ENCODE assay signal across 14 cellular contexts in genomic region chr19:13507053-13507611, GRCh38. TPM values are rescaled to one million over a fixed set of nuclear protein-coding genes. Genes with fewer than 3 reads are reported as not detected.
A peak's percentile ranks its signal among the peaks of the same experiment; 100 is the strongest.
DNase-seq lines count a peak whose midpoint lies in the region; ATAC-seq and TF ChIP-seq lines count a peak whose summit lies in the region.
"Had no signal": no experiment of that assay in that cellular context is flagged by ENCODE, and none has a peak within 500 bp of the region (broad histone marks: within the 10 kb centered on the region; RNA-seq: fewer than 3 reads in every experiment).

No MANE protein-coding gene starts in this region.

- H3K27me3 ChIP-seq in ovary: no peaks in the 10 kb centered on the region

- TF ChIP-seq POLR2A in ovary (IDR thresholded peaks at IDR 0.05): no peak

- no peak overlapping the region for H3K27ac ChIP-seq in ovary

- no peaks in the 10 kb centered on the region for H3K4me1 Mint-ChIP-seq in activated B cell treated with CpG ODN at 0.5 μM for 24 hours

- no peak for ATAC-seq in activated B cell treated with CpG ODN at 0.5 μM for 24 hours (ENCODE audit: low read depth)
- no peak for ATAC-seq in GM18870 (IDR thresholded peaks at IDR 0.05; ENCODE audit: unreplicated experiment)
- ATAC-seq: HCT116, K562 had no signal

- H3K4me1 ChIP-seq in ovary (ENCODE audit: insufficient read depth): no peaks in the 10 kb centered on the region

- DNase-seq in EL: peak; percentile 10
- no peak for DNase-seq in activated B cell treated with CpG ODN at 0.5 μM for 24 hours
- DNase-seq in head of caudate nucleus: peak; percentile 13 to 81 (median 55)
- peak; percentile 69 for DNase-seq in retina
- no peak for DNase-seq in activated naive CD4-positive, alpha-beta T cell treated with Interleukin-2 at 50 U/mL for 16 hours
- DNase-seq in NCI-H1694 treated with DMSO at 0.1 percent for 48 hours (lab: John Stamatoyannopoulos, UW): no peak
- DNase-seq in ovary: no peak
- DNase-seq: effector CD8-positive, alpha-beta T cell; NCI-H748 treated with DMSO at 0.1 percent for 48 hours; stimulated activated CD4-positive, alpha-beta T cell treated with anti-CD3 and anti-CD28 coated beads, Interleukin-4, amount 100 ng/mL, for 24 hours had no signal

- peaks cover 51% of the 10 kb centered on the region for H3K27me3 Mint-ChIP-seq in activated B cell treated with CpG ODN at 0.5 μM for 24 hours

- 1 to 2% (median 2%) methylated on average over 22 of the region's 22 CpGs for WGBS in ovary, 3 donors

- no peak for TF ChIP-seq EP300 in ovary (IDR thresholded peaks at IDR 0.05)

- H3K9me3 Mint-ChIP-seq in activated B cell treated with CpG ODN at 0.5 μM for 24 hours: no peaks in the 10 kb centered on the region
- H3K9me3 Mint-ChIP-seq: stimulated activated naive CD8-positive, alpha-beta T cell treated with anti-CD3 and anti-CD28 coated beads, Interleukin-15, Interleukin-2, amounts not matched to agents 100 ng/mL and 50 ng/mL, for 24 hours had no signal

- peak overlapping the region; percentile 7 for H3K4me3 Mint-ChIP-seq in activated B cell treated with CpG ODN at 0.5 μM for 24 hours
- H3K4me3 Mint-ChIP-seq: stimulated activated naive CD8-positive, alpha-beta T cell treated with anti-CD3 and anti-CD28 coated beads, Interleukin-15, Interleukin-2, amounts not matched to agents 100 ng/mL and 50 ng/mL, for 24 hours had no signal

- no peaks in the 10 kb centered on the region for H3K9me3 ChIP-seq in ovary

- H3K36me3 Mint-ChIP-seq in activated B cell treated with CpG ODN at 0.5 μM for 24 hours (ENCODE audit: low read depth): no peaks in the 10 kb centered on the region

- CTCF ChIA-PET in activated B cell treated with CpG ODN at 0.5 μM for 24 hours (lab: Charles Lee): no interaction called here

- POLR2A ChIA-PET in activated B cell treated with CpG ODN at 0.5 μM for 24 hours (lab: Charles Lee): no interaction called here

- no peaks in the 10 kb centered on the region for H3K36me3 ChIP-seq in ovary

- no peak overlapping the region for H3K27ac Mint-ChIP-seq in activated B cell treated with CpG ODN at 0.5 μM for 24 hours
- H3K27ac Mint-ChIP-seq: stimulated activated naive CD8-positive, alpha-beta T cell treated with anti-CD3 and anti-CD28 coated beads, Interleukin-15, Interleukin-2, amounts not matched to agents 100 ng/mL and 50 ng/mL, for 24 hours had no signal

- no peak overlapping the region for H3K4me3 ChIP-seq in ovary
- H3K4me3 ChIP-seq: K562 had no signal

- TF ChIP-seq CTCF in activated B cell treated with CpG ODN at 0.5 μM for 24 hours (IDR thresholded peaks at IDR 0.05) (no peak), ovary (IDR thresholded peaks at IDR 0.05) (no peak)

- intact Hi-C loops in activated B cell treated with CpG ODN at 0.5 μM for 24 hours (cut with micrococcal nuclease): no loop called here
- intact Hi-C loops in head of caudate nucleus (cut with DNase I): no loop called here
- intact Hi-C loops in ovary (cut with DNase I): no loop called here

RNA-seq across cellular contexts. Expression of gene CACNA1A, which starts 0.9 kb away (rescaled TPM):
- total RNA-seq in activated B cell treated with CpG ODN at 0.5 μM for 24 hours (1.5 and 1.7 TPM in 2 replicates), ovary (1 to 10 TPM in 5 of 7 donors, under 1 TPM in 2; 0.60 to 3.1 (median 1.6) TPM)
- polyA plus RNA-seq in ovary: 1 to 10 TPM in 1 of 2 donors, under 1 TPM in 1; 0.85 to 3.3 TPM

Comparison
In these comparisons a context has a peak if more than half of its experiments do, and no peak if none do; other contexts are left out.
1. DNase-seq: peak in EL (single experiment), head of caudate nucleus (42 of 42) and retina (single experiment); none in activated B cell treated with CpG ODN at 0.5 μM for 24 hours (single experiment), activated naive CD4-positive, alpha-beta T cell treated with Interleukin-2 at 50 U/mL for 16 hours (single experiment), NCI-H1694 treated with DMSO at 0.1 percent for 48 hours (single experiment) and ovary (0 of 5).